ENCODE assay signal across 8 cellular contexts in the genomic region with DNA sequence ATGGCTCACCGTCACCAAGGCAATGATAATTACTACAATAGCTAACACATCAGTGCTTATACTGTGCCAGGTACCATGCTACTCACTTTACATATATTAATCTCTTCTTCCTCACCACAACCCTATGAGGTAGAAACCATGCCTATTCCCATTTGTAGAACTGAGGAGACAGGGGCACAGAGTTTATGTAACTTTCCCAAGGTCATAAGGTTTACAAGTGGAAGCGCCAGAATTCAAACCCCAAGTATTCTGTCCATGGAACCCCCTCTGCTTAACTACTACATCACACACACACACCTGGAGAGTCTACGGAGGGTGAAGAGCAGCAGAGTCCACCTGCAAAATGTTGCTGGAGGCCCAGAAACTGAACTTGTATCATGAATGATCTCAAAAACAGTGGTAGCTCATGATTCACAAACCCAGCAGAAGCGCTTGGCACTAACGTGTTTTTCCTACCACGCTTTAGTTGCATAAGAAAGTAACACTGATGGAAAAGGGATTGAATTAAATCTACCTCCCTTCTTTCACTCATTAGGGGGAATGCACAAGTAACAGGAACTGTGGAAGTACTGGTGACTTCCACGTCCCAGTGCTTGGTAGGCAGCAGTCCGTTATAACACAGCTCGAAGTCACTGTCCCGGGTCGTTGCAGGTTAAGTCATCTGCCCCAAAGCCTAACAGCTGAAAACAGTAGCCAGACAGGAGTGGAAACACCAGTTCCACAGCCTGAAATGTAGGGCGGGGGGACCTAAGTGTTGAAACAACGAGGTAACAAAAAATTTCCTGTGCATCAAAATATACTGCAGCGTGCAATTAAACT. TPM values are rescaled to one million over a fixed set of nuclear protein-coding genes. Genes with fewer than 3 reads are reported as not detected.
DNase-seq lines count a peak whose midpoint lies in the region; ATAC-seq and TF ChIP-seq lines count a peak whose summit lies in the region.

No MANE protein-coding gene starts in this region.

- in situ Hi-C loops in astrocyte of the cerebellum (cut with HindIII; ENCODE audit: low sequenced_read_pairs), result no loop called here

- TF ChIP-seq CTCF in astrocyte of the cerebellum (IDR thresholded peaks at IDR 0.05; ENCODE audit: low read depth, low read length, missing control alignments) (no peak), Calu3 (IDR thresholded peaks at IDR 0.05; ENCODE audit: unreplicated experiment) (no peak)

- peaks cover 43% of the 10 kb centered on the region for H3K27me3 Mint-ChIP-seq in Calu3 (ENCODE audit: unreplicated experiment)

- H3K9me3 Mint-ChIP-seq in Calu3 (ENCODE audit: low read depth, unreplicated experiment), result no peaks in the 10 kb centered on the region

- H3K4me3 ChIP-seq in BLaER1 (no peak overlapping the region), astrocyte of the cerebellum (ENCODE audit: low read depth, low read length) (peak overlapping the region; percentile 28)

- no peak overlapping the region for H3K27ac Mint-ChIP-seq in Calu3 (ENCODE audit: unreplicated experiment)

- H3K36me3 ChIP-seq in BLaER1, result no peaks in the 10 kb centered on the region

- intact Hi-C loops in Calu3 (cut with micrococcal nuclease; ENCODE audit: unreplicated experiment), result no loop called here

- peaks cover 9% of the 10 kb centered on the region for H3K4me1 Mint-ChIP-seq in Calu3 (ENCODE audit: low read depth, unreplicated experiment)

- no peak overlapping the region for H3K9ac ChIP-seq in BLaER1

- H4K20me1 ChIP-seq in BLaER1, result peaks cover 22% of the 10 kb centered on the region

- ATAC-seq in GM19351 (IDR thresholded peaks at IDR 0.05; ENCODE audit: unreplicated experiment) (no peak), GM18868 (IDR thresholded peaks at IDR 0.05; ENCODE audit: unreplicated experiment) (no peak), left lobe of liver (no peak)

- DNase-seq in HUDEP-2 (lab: John Stamatoyannopoulos, UW; ENCODE audit: unreplicated experiment in 76 of 76) (peak in 50 of 76 experiments; percentile 6 to 67 (median 33)), astrocyte of the cerebellum (ENCODE audit: low read depth) (no peak), lung microvascular endothelial cell (ENCODE audit: low read depth in 2 of 2) (peak; percentile 28 to 37), Calu3 (no peak), left lobe of liver (ENCODE audit: low spot score) (no peak)

- H3K27ac ChIP-seq in BLaER1, result no peak overlapping the region

- peaks cover 22% of the 10 kb centered on the region for H3K36me3 Mint-ChIP-seq in Calu3 (ENCODE audit: insufficient read depth, unreplicated experiment)

- H3K4me1 ChIP-seq in BLaER1, result peaks cover 17% of the 10 kb centered on the region

- H3K4me3 Mint-ChIP-seq in Calu3 (ENCODE audit: low read depth, unreplicated experiment), result no peak overlapping the region

- H3K27me3 ChIP-seq in BLaER1, result no peaks in the 10 kb centered on the region

- H3K4me2 ChIP-seq in BLaER1, result peak overlapping the region; percentile 39

- CTCF ChIA-PET in Calu3 (lab: Charles Lee), result no interaction called here

- BruUV-seq in Calu3 (replicated peaks; lab: Mats Ljungman, UMichigan), result no TSS peak

- no peaks in the 10 kb centered on the region for H3K9me3 ChIP-seq in BLaER1

RNA-seq across cellular contexts. Expression of a gene that starts 2.0 kb away (rescaled TPM):
- total RNA-seq in lung microvascular endothelial cell, result 14.5 and 31.8 TPM in 2 replicates
- total RNA-seq in Calu3 (2022), result 2.5 and 4.4 TPM in 2 replicates
- 62.4 TPM for total RNA-seq in left lobe of liver

Comparison
In these comparisons a context has a peak if more than half of its experiments do, and no peak if none do; other contexts are left out.
1. DNase-seq: peak in HUDEP-2 (50 of 76) and lung microvascular endothelial cell (2 of 2); none in astrocyte of the cerebellum (single experiment), Calu3 (single experiment) and left lobe of liver (single experiment).